16 cellular contexts compared by ENCODE assay signal in genomic region chr4:169115144-169115896, GRCh38.
DNase-seq lines count a peak whose midpoint lies in the region; ATAC-seq and TF ChIP-seq lines count a peak whose summit lies in the region.
"Had no signal": no experiment of that assay in that cellular context is flagged by ENCODE, and none has a peak within 500 bp of the region (broad histone marks: within the 10 kb centered on the region; RNA-seq: fewer than 3 reads in every experiment).

No MANE protein-coding gene starts in this region.

- POLR2A ChIA-PET in PC-9 (lab: Charles Lee; ENCODE audit: unreplicated experiment), result interaction anchor here (0.7 kb wide), 5 partner anchors 11 to 200 kb away, joined by 3 to 10 read pairs (median 3); partner anchors contain the start of gene CBR4

- H2AFZ ChIP-seq in PC-9, result no peak overlapping the region

- H3K79me2 ChIP-seq in PC-9 (ENCODE audit: low read depth), result 0 out of 2 replicates have a peak, but pooled peaks cover 5% of the 10 kb centered on the region

- peak overlapping the region; percentile 53 for H3K4me2 ChIP-seq in PC-9

- H3K4me1 ChIP-seq in PC-9 (replicated peaks; ENCODE audit: insufficient read depth), result peaks cover 25% of the 10 kb centered on the region

- no peaks in the 10 kb centered on the region for H3K9me2 ChIP-seq in PC-9 (ENCODE audit: insufficient read depth)

- no peaks in the 10 kb centered on the region for H3K4me1 Mint-ChIP-seq in CD14-positive monocyte
- H3K4me1 Mint-ChIP-seq in glutamatergic neuron (ENCODE audit: low read depth, unreplicated experiment), result peaks cover 4% of the 10 kb centered on the region
- H3K4me1 Mint-ChIP-seq: activated naive CD8-positive, alpha-beta T cell treated with anti-CD3 and anti-CD28 coated beads, Interleukin-2, amount 10 ng/mL, durations not matched to agents 7 days and 5 days; B cell; central memory CD8-positive, alpha-beta T cell had no signal

- CTCF ChIA-PET in PC-9 (lab: Charles Lee), result interaction anchor here (0.6 to 1.1 kb wide), 2 partner anchors 72 to 154 kb away, joined by 3 to 5 read pairs; no protein-coding TSS in a partner anchor

- H3K36me3 ChIP-seq in PC-9 (ENCODE audit: low read depth), result no peaks in the 10 kb centered on the region; the same call in 1 of the 2 replicates
- H3K36me3 ChIP-seq: thoracic aorta had no signal

- H3K4me3 ChIP-seq in PC-9, result no peak overlapping the region
- H3K4me3 ChIP-seq: HAP-1, thoracic aorta had no signal

- H3K27me3 ChIP-seq in PC-9 (ENCODE audit: insufficient read depth, low read depth), result no peaks in the 10 kb centered on the region

- TSS peak; percentile 54 for BruUV-seq in PC-9 (replicated peaks; lab: Mats Ljungman, UMichigan)

- intact Hi-C loops in CD14-positive monocyte (cut with micrococcal nuclease), result no loop called here
- intact Hi-C loops in PC-9 (cut with micrococcal nuclease; ENCODE audit: unreplicated experiment), result loop anchor here (5.0 kb wide), 4 partner anchors 88 to 372 kb away; partner anchors contain the start of gene SH3RF1

- H3K27ac Mint-ChIP-seq in CD14-positive monocyte (peak overlapping the region in 4 of 7 donors; percentile 12 to 37 (median 26)), glutamatergic neuron (ENCODE audit: unreplicated experiment) (no peak overlapping the region)
- H3K27ac Mint-ChIP-seq: activated naive CD8-positive, alpha-beta T cell treated with anti-CD3 and anti-CD28 coated beads, Interleukin-2, amount 10 ng/mL, durations not matched to agents 7 days and 5 days; B cell had no signal

- no peak overlapping the region for H3K4me3 Mint-ChIP-seq in CD14-positive monocyte
- H3K4me3 Mint-ChIP-seq in glutamatergic neuron (ENCODE audit: unreplicated experiment), result no peak overlapping the region
- H3K4me3 Mint-ChIP-seq: activated naive CD8-positive, alpha-beta T cell treated with anti-CD3 and anti-CD28 coated beads, Interleukin-2, amount 10 ng/mL, durations not matched to agents 7 days and 5 days; activated T-cell treated with anti-CD3 and anti-CD28 coated beads, Interleukin-2, amount 50 U/mL, for 4 hours; B cell; central memory CD8-positive, alpha-beta T cell had no signal

- H3K9me3 Mint-ChIP-seq in CD14-positive monocyte (no peaks in the 10 kb centered on the region), glutamatergic neuron (ENCODE audit: unreplicated experiment) (peaks cover 3% of the 10 kb centered on the region)
- H3K9me3 Mint-ChIP-seq: activated naive CD8-positive, alpha-beta T cell treated with anti-CD3 and anti-CD28 coated beads, Interleukin-2, amount 10 ng/mL, durations not matched to agents 7 days and 5 days; activated T-cell treated with anti-CD3 and anti-CD28 coated beads, Interleukin-2, amount 50 U/mL, for 4 hours; central memory CD8-positive, alpha-beta T cell had no signal

- H3F3A ChIP-seq in PC-9 (ENCODE audit: insufficient read depth, low read depth), result peaks cover 20% of the 10 kb centered on the region

- peaks cover 0 to 2% (median 0%) of the 10 kb centered on the region in 3 donors for H3K27me3 Mint-ChIP-seq in CD14-positive monocyte (ENCODE audit: low read depth in 3 of 3)
- no peaks in the 10 kb centered on the region for H3K27me3 Mint-ChIP-seq in glutamatergic neuron (ENCODE audit: unreplicated experiment)
- H3K27me3 Mint-ChIP-seq: activated naive CD8-positive, alpha-beta T cell treated with anti-CD3 and anti-CD28 coated beads, Interleukin-2, amount 10 ng/mL, durations not matched to agents 7 days and 5 days; B cell had no signal

- DNase-seq in CD14-positive monocyte (ENCODE audit: low spot score), result no peak
- no peak for DNase-seq in PC-9
- no peak for DNase-seq in epithelial cell of prostate (ENCODE audit: low read depth, low spot score)
- DNase-seq in mucosa of gallbladder (ENCODE audit: low spot score), result peak; percentile 58
- no peak for DNase-seq in GM03348 (ENCODE audit: low spot score)
- DNase-seq in glutamatergic neuron, result no peak
- DNase-seq: activated naive CD8-positive, alpha-beta T cell treated with anti-CD3 and anti-CD28 coated beads, Interleukin-2, amount 10 ng/mL, durations not matched to agents 7 days and 5 days; activated T-cell treated with anti-CD3 and anti-CD28 coated beads, Interleukin-2, amount 50 U/mL, for 4 hours; NCI-H526; stimulated activated CD4-positive, alpha-beta T cell treated with anti-CD3 and anti-CD28 coated beads, Interleukin-4, amount 100 ng/mL, for 24 hours had no signal

- no peaks in the 10 kb centered on the region for H4K20me1 ChIP-seq in PC-9 (ENCODE audit: insufficient read depth)

- H3K36me3 Mint-ChIP-seq in CD14-positive monocyte, result peaks cover 52 to 66% of the 10 kb centered on the region in 2 donors
- peaks cover 12% of the 10 kb centered on the region for H3K36me3 Mint-ChIP-seq in glutamatergic neuron (ENCODE audit: unreplicated experiment)
- H3K36me3 Mint-ChIP-seq: activated naive CD8-positive, alpha-beta T cell treated with anti-CD3 and anti-CD28 coated beads, Interleukin-2, amount 10 ng/mL, durations not matched to agents 7 days and 5 days had no signal

- no peaks in the 10 kb centered on the region for H3K9me3 ChIP-seq in PC-9 (ENCODE audit: insufficient read depth, low read depth)
- H3K9me3 ChIP-seq: HAP-1, thoracic aorta had no signal

- TF ChIP-seq CTCF in CD14-positive monocyte (IDR thresholded peaks at IDR 0.05) (no peak), PC-9 (conservative IDR thresholded peaks at IDR 0.05) (no peak), glutamatergic neuron (IDR thresholded peaks at IDR 0.05; ENCODE audit: partially characterized antibody, unreplicated experiment) (no peak)

- ATAC-seq in HG02678 (IDR thresholded peaks at IDR 0.05; ENCODE audit: unreplicated experiment) (no peak), GM19023 (IDR thresholded peaks at IDR 0.05; ENCODE audit: unreplicated experiment) (no peak)

- H3K27ac ChIP-seq in PC-9 (peak overlapping the region; percentile 98), epithelial cell of prostate (peak overlapping the region; percentile 97)
